Comparison of ENCODE assay signal across 1 cellular context in genomic region chr10:72308320-72308987, GRCh38.
A peak's percentile ranks its signal among the peaks of the same experiment; 100 is the strongest.
TF ChIP-seq lines count a peak whose summit lies in the region.

No MANE protein-coding gene starts in this region.

TF ChIP-seq in K562, 482 proteins besides CTCF, POLR2A, EP300 and RAD21 (continued from another document and continues in another):
- TF ChIP-seq ZNF655 (CRISPR knock-in tag; IDR thresholded peaks at IDR 0.05) (no peak), BRF1 (IDR thresholded peaks at IDR 0.05; ENCODE audit: borderline replicate concordance, extremely low read depth, insufficient read length) (no peak), ZNF134 (CRISPR knock-in tag; conservative IDR thresholded peaks at IDR 0.05) (peak; percentile 54), CEBPB (tag; IDR thresholded peaks at IDR 0.05) (no peak), BDP1 (IDR thresholded peaks at IDR 0.05; ENCODE audit: insufficient read depth, insufficient read length) (no peak), MBD2 (IDR thresholded peaks at IDR 0.05; ENCODE audit: borderline replicate concordance, low read depth) (no peak; the same call in 1 of the 2 replicates), TFAP4 (CRISPR knock-in tag; IDR thresholded peaks at IDR 0.05; ENCODE audit: borderline replicate concordance) (peak; percentile 74; the same call in 1 of the 2 replicates), NFIC (IDR thresholded peaks at IDR 0.05) (peak; percentile 99), SMARCA5 (IDR thresholded peaks at IDR 0.05) (peak; percentile 92), KAT2B (IDR thresholded peaks at IDR 0.05; ENCODE audit: low read depth, low read length) (no peak), MYC (IDR thresholded peaks at IDR 0.05; ENCODE audit: low read depth, low read length) (peak; percentile 44), MYC (CRISPR knock-in tag; IDR thresholded peaks at IDR 0.05; ENCODE audit: borderline replicate concordance, low read depth) (peak; percentile 37; the same call in 1 of the 2 replicates), C11orf30 (IDR thresholded peaks at IDR 0.05; ENCODE audit: low read depth) (no peak), AFF1 (IDR thresholded peaks at IDR 0.05; ENCODE audit: low read depth in 1 of 2, partially characterized antibody in 2 of 2) (peak in 1 of 2 experiments; percentile 91), POLR2B (IDR thresholded peaks at IDR 0.05; ENCODE audit: low read depth, partially characterized antibody) (peak; percentile 68), LEF1 (IDR thresholded peaks at IDR 0.05) (peak; percentile 80; the same call in 1 of the 2 replicates), IFI16 (CRISPR knock-in tag; IDR thresholded peaks at IDR 0.05) (no peak), U2AF2 (optimal IDR thresholded peaks at IDR 0.05; ENCODE audit: low read depth, low read length) (no peak), ZNF175 (CRISPR knock-in tag; IDR thresholded peaks at IDR 0.05; ENCODE audit: low read depth) (peak; percentile 92), MBD1 (CRISPR knock-in tag; IDR thresholded peaks at IDR 0.05) (no peak), TRIM24 (IDR thresholded peaks at IDR 0.05) (peak; percentile 58 to 83), L3MBTL2 (IDR thresholded peaks at IDR 0.05) (peak; percentile 65), HMG20A (CRISPR knock-in tag; conservative IDR thresholded peaks at IDR 0.05) (no peak), ZZZ3 (IDR thresholded peaks at IDR 0.05) (no peak), ZNF239 (CRISPR knock-in tag; IDR thresholded peaks at IDR 0.05) (peak; percentile 86), RBM17 (IDR thresholded peaks at IDR 0.05; ENCODE audit: borderline replicate concordance, low read depth, low read length) (no peak), TCF15 (CRISPR knock-in tag; IDR thresholded peaks at IDR 0.05) (peak; percentile 85), E4F1 (CRISPR knock-in tag; IDR thresholded peaks at IDR 0.05; ENCODE audit: borderline replicate concordance) (no peak), SUPT5H (IDR thresholded peaks at IDR 0.05) (peak; percentile 38; the same call in 1 of the 2 replicates), NEUROD1 (IDR thresholded peaks at IDR 0.05; ENCODE audit: borderline replicate concordance, low read depth, low read length, partially characterized antibody) (peak; percentile 59), ZNF586 (CRISPR knock-in tag; conservative IDR thresholded peaks at IDR 0.05) (no peak), SREBF2 (CRISPR knock-in tag; IDR thresholded peaks at IDR 0.05) (no peak), ZNF24 (IDR thresholded peaks at IDR 0.05) (peak; percentile 80), PHF21A (IDR thresholded peaks at IDR 0.05; ENCODE audit: borderline replicate concordance, low read depth) (no peak; the same call in 1 of the 2 replicates), SAFB2 (IDR thresholded peaks at IDR 0.05; ENCODE audit: borderline replicate concordance, low read depth, low read length, severe bottlenecking) (no peak), ESRRA (IDR thresholded peaks at IDR 0.05; ENCODE audit: borderline replicate concordance, low read depth) (peak; percentile 91), NCOA6 (IDR thresholded peaks at IDR 0.05) (no peak), BCL6 (CRISPR knock-in tag; IDR thresholded peaks at IDR 0.05) (peak; percentile 72; the same call in 1 of the 2 replicates), ZFP91 (CRISPR knock-in tag; IDR thresholded peaks at IDR 0.05) (no peak), ZNF561 (CRISPR knock-in tag; conservative IDR thresholded peaks at IDR 0.05) (no peak), NRF1 (conservative IDR thresholded peaks at IDR 0.05 in 1 of 2, IDR thresholded peaks at IDR 0.05 in 1 of 2) (peak; percentile 40 to 55; a peak in 2 of 4 replicates), NR1H2 (CRISPR knock-in tag; IDR thresholded peaks at IDR 0.05) (no peak), ZSCAN32 (CRISPR knock-in tag; IDR thresholded peaks at IDR 0.05) (no peak)
- TF ChIP-seq, protein P1, sequence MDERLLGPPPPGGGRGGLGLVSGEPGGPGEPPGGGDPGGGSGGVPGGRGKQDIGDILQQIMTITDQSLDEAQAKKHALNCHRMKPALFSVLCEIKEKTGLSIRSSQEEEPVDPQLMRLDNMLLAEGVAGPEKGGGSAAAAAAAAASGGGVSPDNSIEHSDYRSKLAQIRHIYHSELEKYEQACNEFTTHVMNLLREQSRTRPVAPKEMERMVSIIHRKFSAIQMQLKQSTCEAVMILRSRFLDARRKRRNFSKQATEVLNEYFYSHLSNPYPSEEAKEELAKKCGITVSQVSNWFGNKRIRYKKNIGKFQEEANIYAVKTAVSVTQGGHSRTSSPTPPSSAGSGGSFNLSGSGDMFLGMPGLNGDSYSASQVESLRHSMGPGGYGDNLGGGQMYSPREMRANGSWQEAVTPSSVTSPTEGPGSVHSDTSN (CRISPR knock-in tag; IDR thresholded peaks at IDR 0.05; ENCODE audit: low read depth): no peak
- TF ChIP-seq, protein P1 (tag; conservative IDR thresholded peaks at IDR 0.05; ENCODE audit: low read depth): peak; percentile 58; the same call in 1 of the 2 replicates
- TF ChIP-seq, protein P2, sequence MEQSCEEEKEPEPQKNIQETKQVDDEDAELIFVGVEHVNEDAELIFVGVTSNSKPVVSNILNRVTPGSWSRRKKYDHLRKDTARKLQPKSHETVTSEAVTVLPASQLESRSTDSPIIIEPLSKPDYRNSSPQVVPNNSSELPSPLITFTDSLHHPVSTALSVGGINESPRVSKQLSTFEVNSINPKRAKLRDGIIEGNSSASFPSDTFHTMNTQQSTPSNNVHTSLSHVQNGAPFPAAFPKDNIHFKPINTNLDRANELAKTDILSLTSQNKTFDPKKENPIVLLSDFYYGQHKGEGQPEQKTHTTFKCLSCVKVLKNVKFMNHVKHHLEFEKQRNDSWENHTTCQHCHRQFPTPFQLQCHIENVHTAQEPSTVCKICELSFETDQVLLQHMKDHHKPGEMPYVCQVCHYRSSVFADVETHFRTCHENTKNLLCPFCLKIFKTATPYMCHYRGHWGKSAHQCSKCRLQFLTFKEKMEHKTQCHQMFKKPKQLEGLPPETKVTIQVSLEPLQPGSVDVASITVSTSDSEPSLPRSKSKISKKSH (CRISPR knock-in tag; IDR thresholded peaks at IDR 0.05): no peak
- TF ChIP-seq, protein P3, sequence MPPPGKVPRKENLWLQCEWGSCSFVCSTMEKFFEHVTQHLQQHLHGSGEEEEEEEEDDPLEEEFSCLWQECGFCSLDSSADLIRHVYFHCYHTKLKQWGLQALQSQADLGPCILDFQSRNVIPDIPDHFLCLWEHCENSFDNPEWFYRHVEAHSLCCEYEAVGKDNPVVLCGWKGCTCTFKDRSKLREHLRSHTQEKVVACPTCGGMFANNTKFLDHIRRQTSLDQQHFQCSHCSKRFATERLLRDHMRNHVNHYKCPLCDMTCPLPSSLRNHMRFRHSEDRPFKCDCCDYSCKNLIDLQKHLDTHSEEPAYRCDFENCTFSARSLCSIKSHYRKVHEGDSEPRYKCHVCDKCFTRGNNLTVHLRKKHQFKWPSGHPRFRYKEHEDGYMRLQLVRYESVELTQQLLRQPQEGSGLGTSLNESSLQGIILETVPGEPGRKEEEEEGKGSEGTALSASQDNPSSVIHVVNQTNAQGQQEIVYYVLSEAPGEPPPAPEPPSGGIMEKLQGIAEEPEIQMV (tag; conservative IDR thresholded peaks at IDR 0.05; ENCODE audit: low read depth): peak; percentile 32; the same call in 1 of the 2 replicates
